Comparison of ENCODE assay signal across 8 cellular contexts in genomic region chr15:88913017-88913849, GRCh38. TPM values are rescaled to one million over a fixed set of nuclear protein-coding genes. Genes with fewer than 3 reads are reported as not detected.
A peak's percentile ranks its signal among the peaks of the same experiment; 100 is the strongest.
DNase-seq lines count a peak whose midpoint lies in the region; ATAC-seq and TF ChIP-seq lines count a peak whose summit lies in the region.

MFGE8 (minus strand) TSS chr15:88913379; CDS start chr15:88913319, 60 bp downstream.

- H3K9me3 Mint-ChIP-seq in Caco-2 (ENCODE audit: unreplicated experiment), result no peaks in the 10 kb centered on the region

- H3K4me1 Mint-ChIP-seq in Caco-2 (ENCODE audit: low read depth, unreplicated experiment) (peaks cover 13% of the 10 kb centered on the region), T-helper 17 cell (peaks cover 23% of the 10 kb centered on the region)

- under 1% methylated on average over 62 of the region's 67 CpGs for WGBS in prostate gland
- under 1% methylated on average over 67 of the region's 67 CpGs for WGBS in urinary bladder

- H3K4me3 ChIP-seq in Caco-2 (ENCODE audit: low read depth, low read length) (peak within 1 kb of the TSS; percentile 80), HUES6 (ENCODE audit: low read depth, low read length) (peak within 1 kb of the TSS; percentile 84), left ventricle myocardium inferior (peak within 1 kb of the TSS; percentile 78), prostate gland (peak within 1 kb of the TSS; percentile 60 to 66), urinary bladder (ENCODE audit: low read depth, low read length) (peak within 1 kb of the TSS; percentile 76)

- DNase-seq in Caco-2 (peak; percentile 84 to 87), T-helper 17 cell (peak; percentile 55 to 67 (median 65)), amniotic epithelial cell (ENCODE audit: low read depth) (peak; percentile 75), left ventricle myocardium inferior (peak; percentile 87), prostate gland (ENCODE audit: low spot score) (peak; percentile 48)

- H3K9me3 ChIP-seq in Caco-2 (no peaks in the 10 kb centered on the region), HUES6 (ENCODE audit: control insufficient read depth, insufficient read depth, low read depth, low read length) (no peaks in the 10 kb centered on the region), T-helper 17 cell (ENCODE audit: control insufficient read depth, low read length, poor library complexity, severe bottlenecking) (no peaks in the 10 kb centered on the region), left ventricle myocardium inferior (replicated peaks) (no peaks in the 10 kb centered on the region), prostate gland (no peaks in the 10 kb centered on the region)

- no peaks in the 10 kb centered on the region for H3K27me3 Mint-ChIP-seq in Caco-2 (ENCODE audit: insufficient read depth, unreplicated experiment)
- H3K27me3 Mint-ChIP-seq in T-helper 17 cell, result peaks cover 16% of the 10 kb centered on the region

- ATAC-seq in GM21390 (IDR thresholded peaks at IDR 0.05; ENCODE audit: unreplicated experiment), result peak; percentile 84
- peak; percentile 95 for ATAC-seq in T-helper 17 cell

- TF ChIP-seq CTCF in Caco-2 (IDR thresholded peaks at IDR 0.05; ENCODE audit: insufficient read depth in 1 of 2, low read depth in 1 of 2, low read length in 1 of 2, severe bottlenecking in 1 of 2, unreplicated experiment in 1 of 2), result peak in 1 of 2 experiments; percentile 1
- peak; percentile 30 for TF ChIP-seq CTCF in left ventricle myocardium inferior (IDR thresholded peaks at IDR 0.05; ENCODE audit: borderline replicate concordance)
- peak in 1 of 4 experiments; percentile 31 for TF ChIP-seq CTCF in prostate gland (IDR thresholded peaks at IDR 0.05)

- H3K4me1 ChIP-seq in Caco-2, result peaks cover 15% of the 10 kb centered on the region
- peaks cover 19% of the 10 kb centered on the region for H3K4me1 ChIP-seq in HUES6 (ENCODE audit: control insufficient read depth, insufficient read depth, low read length)
- H3K4me1 ChIP-seq in left ventricle myocardium inferior, result peaks cover 66% of the 10 kb centered on the region
- H3K4me1 ChIP-seq in prostate gland (replicated peaks), result no peaks in the 10 kb centered on the region
- H3K4me1 ChIP-seq in urinary bladder (ENCODE audit: insufficient read depth), result peaks cover 1% of the 10 kb centered on the region

- H3K4me3 Mint-ChIP-seq in Caco-2 (ENCODE audit: unreplicated experiment) (peak within 1 kb of the TSS; percentile 91), T-helper 17 cell (peak within 1 kb of the TSS; percentile 97)

- CTCF ChIA-PET in Caco-2 (lab: Charles Lee), result interaction anchor here (0.6 to 1.0 kb wide), 3 partner anchors 8 to 265 kb away, joined by 3 to 4 read pairs (median 3); no protein-coding TSS in a partner anchor

- H3K27me3 ChIP-seq in Caco-2 (replicated peaks; ENCODE audit: control insufficient read depth, insufficient read depth, low read length) (no peaks in the 10 kb centered on the region), HUES6 (ENCODE audit: control insufficient read depth, insufficient read depth, low read length) (no peaks in the 10 kb centered on the region), left ventricle myocardium inferior (ENCODE audit: low read depth) (no peaks in the 10 kb centered on the region), prostate gland (replicated peaks; ENCODE audit: insufficient read depth) (peaks cover 2% of the 10 kb centered on the region)

- H3K36me3 Mint-ChIP-seq in Caco-2 (ENCODE audit: insufficient read depth, unreplicated experiment) (peaks cover 44% of the 10 kb centered on the region), T-helper 17 cell (ENCODE audit: low read depth) (no peaks in the 10 kb centered on the region)

- H3K9ac ChIP-seq in HUES6 (ENCODE audit: low read length), result peak within 1 kb of the TSS; percentile 71

- peak within 1 kb of the TSS; percentile 0; the same call in 1 of the 2 replicates for H3K27ac ChIP-seq in HUES6 (ENCODE audit: low read depth, low read length)
- H3K27ac ChIP-seq in left ventricle myocardium inferior (replicated peaks), result peak within 1 kb of the TSS; percentile 95
- H3K27ac ChIP-seq in prostate gland, result peak within 1 kb of the TSS; percentile 77 to 78
- peak within 1 kb of the TSS; percentile 80 for H3K27ac ChIP-seq in urinary bladder (ENCODE audit: low read depth)

- peak within 1 kb of the TSS; percentile 88 for H3K27ac Mint-ChIP-seq in Caco-2 (ENCODE audit: unreplicated experiment)
- H3K27ac Mint-ChIP-seq in T-helper 17 cell, result peak within 1 kb of the TSS; percentile 85

- TF ChIP-seq POLR2A in prostate gland (IDR thresholded peaks at IDR 0.05), result peak; percentile 73

- intact Hi-C loops in Caco-2 (cut with micrococcal nuclease; ENCODE audit: unreplicated experiment), result loop anchor here (2.0 kb wide), 4 partner anchors 20 to 92 kb away; no protein-coding TSS in a partner anchor
- intact Hi-C loops in left ventricle myocardium inferior (cut with micrococcal nuclease), result no loop called here
- intact Hi-C loops in prostate gland (cut with DNase I), result loop anchor here (5.0 kb wide), 1 partner anchor 436 kb away; no protein-coding TSS in a partner anchor

- BruUV-seq in Caco-2 (replicated peaks; lab: Mats Ljungman, UMichigan), result no TSS peak

- POLR2A ChIA-PET in Caco-2 (lab: Charles Lee), result no interaction called here

- peaks cover 3% of the 10 kb centered on the region; the same call in 1 of the 2 replicates for H3K36me3 ChIP-seq in Caco-2 (ENCODE audit: control insufficient read depth, insufficient read depth, low read length)
- peaks cover 30% of the 10 kb centered on the region for H3K36me3 ChIP-seq in HUES6 (ENCODE audit: control insufficient read depth, insufficient read depth, low read length)
- peaks cover 21% of the 10 kb centered on the region for H3K36me3 ChIP-seq in left ventricle myocardium inferior
- no peaks in the 10 kb centered on the region for H3K36me3 ChIP-seq in prostate gland
- no peaks in the 10 kb centered on the region for H3K36me3 ChIP-seq in urinary bladder (ENCODE audit: insufficient read depth)

RNA-seq across cellular contexts. Expression of gene MFGE8, which starts in this region (rescaled TPM):
- 409 and 453 TPM in 2 replicates for total RNA-seq in Caco-2 (2022)
- 10 to 100 TPM; 69.1 to 77.8 TPM for total RNA-seq in T-helper 17 cell
- 421 TPM for total RNA-seq in left ventricle myocardium inferior
- 100 to 1,000 TPM in 1 of 2 donors, 10 to 100 TPM in 1; 63.1 to 263 TPM for total RNA-seq in prostate gland
- 47.4 TPM for total RNA-seq in urinary bladder
- polyA plus RNA-seq in urinary bladder, result 356 TPM

Comparison
In these comparisons a context has a peak if more than half of its experiments do, and no peak if none do; other contexts are left out.
1. Peak in every context shown above with its lines: DNase-seq, ATAC-seq, H3K4me3 ChIP-seq and H3K27ac ChIP-seq.
2. H3K27ac ChIP-seq: peak in every context shown above with its lines; median percentile 95 in left ventricle myocardium inferior; 80 in urinary bladder; 78 in prostate gland; 0 in HUES6.